8 cellular contexts compared by ENCODE assay signal in the genomic region with DNA sequence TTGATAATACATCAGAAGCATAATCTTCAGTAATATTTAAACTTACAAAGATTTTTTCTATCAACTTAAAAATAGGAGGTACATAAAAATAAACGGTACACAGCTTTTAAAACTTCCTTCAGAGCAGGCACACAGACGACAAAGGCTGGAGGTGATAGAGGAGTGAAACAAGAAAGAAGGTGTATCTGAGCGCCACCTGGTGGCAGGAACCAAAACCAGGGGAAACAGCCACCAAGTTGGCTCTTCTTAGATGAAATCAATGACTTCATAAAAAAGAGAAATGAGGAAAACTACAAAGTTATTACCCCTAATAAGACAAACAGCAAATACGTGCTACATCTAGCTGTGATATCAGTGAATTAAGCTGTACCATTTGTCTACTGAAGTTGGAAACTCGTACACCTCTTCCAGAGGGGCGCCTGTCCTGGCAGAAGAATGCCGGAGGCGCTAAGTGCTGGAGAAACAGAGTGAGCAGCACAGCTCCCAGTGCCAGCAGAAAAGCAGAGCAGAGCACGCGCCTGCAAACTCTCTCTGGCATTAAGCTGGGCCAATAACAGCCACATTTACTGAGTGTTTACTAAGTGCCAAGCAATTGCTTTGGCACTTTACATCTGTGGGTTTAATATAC.
A peak's percentile ranks its signal among the peaks of the same experiment; 100 is the strongest.
DNase-seq lines count a peak whose midpoint lies in the region; ATAC-seq and TF ChIP-seq lines count a peak whose summit lies in the region.

No MANE protein-coding gene starts in this region.

- no peak overlapping the region for H2AFZ ChIP-seq in OCI-LY1 (ENCODE audit: low read length)

- WGBS in stomach, 5 donors: 42 to 49% (median 44%) methylated on average over 10 of the region's 10 CpGs

- H3K4me3 ChIP-seq in CD4-positive, CD25-positive, alpha-beta regulatory T cell (ENCODE audit: low read depth, low read length): no peak overlapping the region
- H3K4me3 ChIP-seq in HUES6 (ENCODE audit: low read depth, low read length) (no peak overlapping the region), OCI-LY1 (ENCODE audit: low read depth, low read length, poor library complexity, severe bottlenecking) (no peak overlapping the region), epithelial cell of proximal tubule (ENCODE audit: low read depth, low read length) (no peak overlapping the region), stomach (no peak overlapping the region)

- H3K4me1 ChIP-seq in CD4-positive, CD25-positive, alpha-beta regulatory T cell (ENCODE audit: control insufficient read depth, insufficient read depth, low read length, poor library complexity, severe bottlenecking): no peaks in the 10 kb centered on the region
- H3K4me1 ChIP-seq in HUES6 (ENCODE audit: control insufficient read depth, insufficient read depth, low read length) (peaks cover 2% of the 10 kb centered on the region; the same call in 1 of the 2 replicates), OCI-LY1 (ENCODE audit: insufficient read depth, low read length, severe bottlenecking) (no peaks in the 10 kb centered on the region), stomach (peaks cover 0 to 11% (median 7%) of the 10 kb centered on the region in 4 donors)

- H3F3A ChIP-seq in OCI-LY1 (ENCODE audit: insufficient read depth, low read length): peaks cover 8% of the 10 kb centered on the region

- TF ChIP-seq EP300 in stomach (IDR thresholded peaks at IDR 0.05): no peak

- intact Hi-C loops in stomach (cut with DNase I; ENCODE audit: low total_unique reads): no loop called here

- H3K9me3 ChIP-seq in CD4-positive, CD25-positive, alpha-beta regulatory T cell (ENCODE audit: control insufficient read depth in 2 of 2, low read length in 2 of 2): no peaks in the 10 kb centered on the region
- H3K9me3 ChIP-seq in HUES6 (ENCODE audit: control insufficient read depth, insufficient read depth, low read depth, low read length) (no peaks in the 10 kb centered on the region), OCI-LY1 (ENCODE audit: low read length) (no peaks in the 10 kb centered on the region), stomach (no peaks in the 10 kb centered on the region)

- TF ChIP-seq POLR2A in stomach (IDR thresholded peaks at IDR 0.05): no peak

- no peaks in the 10 kb centered on the region for H3K79me2 ChIP-seq in OCI-LY1 (ENCODE audit: insufficient read depth, low read length)

- H3K36me3 ChIP-seq in CD4-positive, CD25-positive, alpha-beta regulatory T cell (ENCODE audit: control insufficient read depth, insufficient read depth, low read length): peaks cover 87% of the 10 kb centered on the region
- H3K36me3 ChIP-seq in HUES6 (ENCODE audit: control insufficient read depth, insufficient read depth, low read length): peaks cover 85% of the 10 kb centered on the region
- H3K36me3 ChIP-seq in OCI-LY1 (ENCODE audit: insufficient read depth, low read length): peaks cover 92% of the 10 kb centered on the region
- H3K36me3 ChIP-seq in stomach: peaks cover 52 to 100% (median 94%) of the 10 kb centered on the region in 4 donors

- peak; percentile 50 to 69 for ATAC-seq in CD4-positive, CD25-positive, alpha-beta regulatory T cell (ENCODE audit: low read depth in 2 of 2)
- no peak for ATAC-seq in GM21515 (IDR thresholded peaks at IDR 0.05; ENCODE audit: unreplicated experiment)

- H3K27ac ChIP-seq in CD4-positive, CD25-positive, alpha-beta regulatory T cell (ENCODE audit: insufficient read depth, low read length, poor library complexity, severe bottlenecking): no peak overlapping the region
- H3K27ac ChIP-seq in HUES6 (ENCODE audit: low read depth, low read length): peak overlapping the region; percentile 15; the same call in 1 of the 2 replicates
- H3K27ac ChIP-seq in OCI-LY1 (ENCODE audit: low read depth, low read length, poor library complexity, severe bottlenecking): peak overlapping the region; percentile 10
- H3K27ac ChIP-seq in stomach: peak overlapping the region in 3 of 5 donors; percentile 7 to 34 (median 10)

- peaks cover 2 to 12% (median 9%) of the 10 kb centered on the region in 4 donors for H3K4me1 Mint-ChIP-seq in CD4-positive, CD25-positive, alpha-beta regulatory T cell
- no peaks in the 10 kb centered on the region for H3K4me1 Mint-ChIP-seq in nephron progenitor cell

- no peak overlapping the region for H3K4me2 ChIP-seq in OCI-LY1 (ENCODE audit: low read length)

- peak; percentile 54 to 77 (median 71) for DNase-seq in CD4-positive, CD25-positive, alpha-beta regulatory T cell
- DNase-seq in activated T-cell treated with anti-CD3 and anti-CD28 coated beads for 24 hours (ENCODE audit: low read depth) (peak; percentile 29), epithelial cell of proximal tubule (ENCODE audit: low read depth) (no peak), nephron progenitor cell (peak; percentile 83), stomach (peak; percentile 78)

- H3K4me3 Mint-ChIP-seq in CD4-positive, CD25-positive, alpha-beta regulatory T cell: no peak overlapping the region
- H3K4me3 Mint-ChIP-seq in nephron progenitor cell: no peak overlapping the region

- peaks cover 40% of the 10 kb centered on the region for H3K36me3 Mint-ChIP-seq in CD4-positive, CD25-positive, alpha-beta regulatory T cell
- peaks cover 62% of the 10 kb centered on the region for H3K36me3 Mint-ChIP-seq in nephron progenitor cell (ENCODE audit: low read depth)

- no peaks in the 10 kb centered on the region for H4K20me1 ChIP-seq in OCI-LY1 (ENCODE audit: insufficient read depth, low read length)

- H3K9me3 Mint-ChIP-seq in CD4-positive, CD25-positive, alpha-beta regulatory T cell: no peaks in the 10 kb centered on the region
- H3K9me3 Mint-ChIP-seq in nephron progenitor cell: no peaks in the 10 kb centered on the region

- no peaks in the 10 kb centered on the region for H3K9me2 ChIP-seq in OCI-LY1 (ENCODE audit: low read depth, low read length)

- no peaks in the 10 kb centered on the region for H3K27me3 ChIP-seq in CD4-positive, CD25-positive, alpha-beta regulatory T cell (ENCODE audit: control insufficient read depth, insufficient read depth, low read length)
- H3K27me3 ChIP-seq in HUES6 (ENCODE audit: control insufficient read depth, insufficient read depth, low read length) (no peaks in the 10 kb centered on the region), OCI-LY1 (ENCODE audit: insufficient read depth, low read length) (no peaks in the 10 kb centered on the region), stomach (no peaks in the 10 kb centered on the region)

- TF ChIP-seq CTCF in OCI-LY1 (IDR thresholded peaks at IDR 0.05; ENCODE audit: low read length): peak; percentile 90
- TF ChIP-seq CTCF in epithelial cell of proximal tubule (conservative IDR thresholded peaks at IDR 0.05; ENCODE audit: low read depth, low read length): peak; percentile 91
- peak; percentile 96 for TF ChIP-seq CTCF in nephron progenitor cell (IDR thresholded peaks at IDR 0.05)
- peak in 5 of 7 experiments; percentile 61 to 88 (median 80) for TF ChIP-seq CTCF in stomach (IDR thresholded peaks at IDR 0.05)

- peak overlapping the region; percentile 74 to 96 (median 83) for H3K27ac Mint-ChIP-seq in CD4-positive, CD25-positive, alpha-beta regulatory T cell
- H3K27ac Mint-ChIP-seq in nephron progenitor cell: peak overlapping the region; percentile 53

- H3K9ac ChIP-seq in HUES6 (ENCODE audit: low read length): no peak overlapping the region
- no peak overlapping the region for H3K9ac ChIP-seq in OCI-LY1 (ENCODE audit: low read length)

- H3K27me3 Mint-ChIP-seq in CD4-positive, CD25-positive, alpha-beta regulatory T cell: no peaks in the 10 kb centered on the region
- no peaks in the 10 kb centered on the region for H3K27me3 Mint-ChIP-seq in nephron progenitor cell (ENCODE audit: low read depth, poor library complexity)
